Comparison of ENCODE assay signal across 1 cellular context in the genomic region with DNA sequence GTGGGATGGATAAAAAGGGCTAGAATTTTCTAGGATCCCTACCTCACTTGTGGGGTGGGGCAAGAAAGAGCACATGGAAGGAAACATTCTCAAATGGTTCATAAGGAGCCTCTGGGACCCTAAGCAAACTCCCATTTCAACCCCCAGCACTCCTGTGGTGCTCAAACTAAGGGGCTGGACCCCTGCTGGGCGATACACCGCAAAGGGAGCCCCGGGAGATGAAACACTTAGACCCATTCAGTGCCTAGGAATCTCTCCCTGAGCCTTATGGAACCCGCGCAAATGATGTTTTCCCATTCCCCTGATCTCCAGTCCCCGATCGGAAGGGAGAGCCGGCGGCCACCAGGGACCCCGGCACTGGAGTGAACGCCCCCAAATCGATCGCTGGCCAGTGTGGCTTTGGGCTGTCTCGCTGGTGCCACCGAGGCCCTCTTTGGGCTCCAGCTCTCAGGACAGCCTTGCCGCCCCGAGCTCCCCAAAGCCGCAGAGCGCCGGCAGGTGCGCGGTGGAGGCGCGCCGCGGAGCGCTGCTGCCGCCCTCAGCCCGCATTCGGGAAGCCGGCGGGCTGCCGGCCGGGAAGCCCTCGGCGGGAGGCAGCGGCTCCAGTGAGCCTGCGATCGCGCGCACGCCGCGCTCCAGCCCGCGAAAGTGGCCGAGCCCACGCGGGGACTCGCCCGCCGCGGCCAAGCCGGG.
TF ChIP-seq lines count a peak whose summit lies in the region.

No MANE protein-coding gene starts in this region.

TF ChIP-seq in HepG2, 621 proteins besides CTCF, POLR2A, EP300 and RAD21 (continued from another document):
- TF ChIP-seq, protein P1, sequence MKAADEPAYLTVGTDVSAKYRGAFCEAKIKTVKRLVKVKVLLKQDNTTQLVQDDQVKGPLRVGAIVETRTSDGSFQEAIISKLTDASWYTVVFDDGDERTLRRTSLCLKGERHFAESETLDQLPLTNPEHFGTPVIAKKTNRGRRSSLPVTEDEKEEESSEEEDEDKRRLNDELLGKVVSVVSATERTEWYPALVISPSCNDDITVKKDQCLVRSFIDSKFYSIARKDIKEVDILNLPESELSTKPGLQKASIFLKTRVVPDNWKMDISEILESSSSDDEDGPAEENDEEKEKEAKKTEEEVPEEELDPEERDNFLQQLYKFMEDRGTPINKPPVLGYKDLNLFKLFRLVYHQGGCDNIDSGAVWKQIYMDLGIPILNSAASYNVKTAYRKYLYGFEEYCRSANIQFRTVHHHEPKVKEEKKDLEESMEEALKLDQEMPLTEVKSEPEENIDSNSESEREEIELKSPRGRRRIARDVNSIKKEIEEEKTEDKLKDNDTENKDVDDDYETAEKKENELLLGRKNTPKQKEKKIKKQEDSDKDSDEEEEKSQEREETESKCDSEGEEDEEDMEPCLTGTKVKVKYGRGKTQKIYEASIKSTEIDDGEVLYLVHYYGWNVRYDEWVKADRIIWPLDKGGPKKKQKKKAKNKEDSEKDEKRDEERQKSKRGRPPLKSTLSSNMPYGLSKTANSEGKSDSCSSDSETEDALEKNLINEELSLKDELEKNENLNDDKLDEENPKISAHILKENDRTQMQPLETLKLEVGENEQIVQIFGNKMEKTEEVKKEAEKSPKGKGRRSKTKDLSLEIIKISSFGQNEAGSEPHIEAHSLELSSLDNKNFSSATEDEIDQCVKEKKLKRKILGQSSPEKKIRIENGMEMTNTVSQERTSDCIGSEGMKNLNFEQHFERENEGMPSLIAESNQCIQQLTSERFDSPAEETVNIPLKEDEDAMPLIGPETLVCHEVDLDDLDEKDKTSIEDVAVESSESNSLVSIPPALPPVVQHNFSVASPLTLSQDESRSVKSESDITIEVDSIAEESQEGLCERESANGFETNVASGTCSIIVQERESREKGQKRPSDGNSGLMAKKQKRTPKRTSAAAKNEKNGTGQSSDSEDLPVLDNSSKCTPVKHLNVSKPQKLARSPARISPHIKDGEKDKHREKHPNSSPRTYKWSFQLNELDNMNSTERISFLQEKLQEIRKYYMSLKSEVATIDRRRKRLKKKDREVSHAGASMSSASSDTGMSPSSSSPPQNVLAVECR (CRISPR knock-in tag; IDR thresholded peaks at IDR 0.05; ENCODE audit: borderline replicate concordance) = peak; percentile 17; the same call in 1 of the 2 replicates
- TF ChIP-seq NFIC (IDR thresholded peaks at IDR 0.05; ENCODE audit: low read length) (no peak), NKX3-1 (CRISPR knock-in tag; IDR thresholded peaks at IDR 0.05) (0 out of 2 replicates have a peak, but pooled peaks have one; percentile 3), TAF15 (IDR thresholded peaks at IDR 0.05; ENCODE audit: low read depth, low read length, poor library complexity, severe bottlenecking) (no peak), SALL1 (CRISPR knock-in tag; IDR thresholded peaks at IDR 0.05) (0 out of 2 replicates have a peak, but pooled peaks have one; percentile 21), STAG1 (CRISPR knock-in tag; IDR thresholded peaks at IDR 0.05) (peak; percentile 55), ZNF44 (CRISPR knock-in tag; IDR thresholded peaks at IDR 0.05) (no peak), ONECUT2 (CRISPR knock-in tag; IDR thresholded peaks at IDR 0.05) (peak; percentile 35; the same call in 1 of the 2 replicates), ZSCAN31 (CRISPR knock-in tag; IDR thresholded peaks at IDR 0.05; ENCODE audit: low read depth) (no peak; the same call in 1 of the 2 replicates), CHD4 (IDR thresholded peaks at IDR 0.05; ENCODE audit: borderline replicate concordance, low read length) (no peak), GABPA (IDR thresholded peaks at IDR 0.05; ENCODE audit: low read depth, low read length) (no peak), GABPA (CRISPR knock-in tag; IDR thresholded peaks at IDR 0.05; ENCODE audit: low read depth) (no peak), ATF7-NPFF (CRISPR knock-in tag; IDR thresholded peaks at IDR 0.05; ENCODE audit: low read depth) (0 out of 2 replicates have a peak, but pooled peaks have one; percentile 29), PHF21A (CRISPR knock-in tag; IDR thresholded peaks at IDR 0.05) (0 out of 2 replicates have a peak, but pooled peaks have one; percentile 19)
- TF ChIP-seq, protein P2, sequence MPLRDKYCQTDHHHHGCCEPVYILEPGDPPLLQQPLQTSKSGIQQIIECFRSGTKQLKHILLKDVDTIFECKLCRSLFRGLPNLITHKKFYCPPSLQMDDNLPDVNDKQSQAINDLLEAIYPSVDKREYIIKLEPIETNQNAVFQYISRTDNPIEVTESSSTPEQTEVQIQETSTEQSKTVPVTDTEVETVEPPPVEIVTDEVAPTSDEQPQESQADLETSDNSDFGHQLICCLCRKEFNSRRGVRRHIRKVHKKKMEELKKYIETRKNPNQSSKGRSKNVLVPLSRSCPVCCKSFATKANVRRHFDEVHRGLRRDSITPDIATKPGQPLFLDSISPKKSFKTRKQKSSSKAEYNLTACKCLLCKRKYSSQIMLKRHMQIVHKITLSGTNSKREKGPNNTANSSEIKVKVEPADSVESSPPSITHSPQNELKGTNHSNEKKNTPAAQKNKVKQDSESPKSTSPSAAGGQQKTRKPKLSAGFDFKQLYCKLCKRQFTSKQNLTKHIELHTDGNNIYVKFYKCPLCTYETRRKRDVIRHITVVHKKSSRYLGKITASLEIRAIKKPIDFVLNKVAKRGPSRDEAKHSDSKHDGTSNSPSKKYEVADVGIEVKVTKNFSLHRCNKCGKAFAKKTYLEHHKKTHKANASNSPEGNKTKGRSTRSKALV (CRISPR knock-in tag; IDR thresholded peaks at IDR 0.05) = peak; percentile 83; the same call in 1 of the 2 replicates
- TF ChIP-seq, protein P3, sequence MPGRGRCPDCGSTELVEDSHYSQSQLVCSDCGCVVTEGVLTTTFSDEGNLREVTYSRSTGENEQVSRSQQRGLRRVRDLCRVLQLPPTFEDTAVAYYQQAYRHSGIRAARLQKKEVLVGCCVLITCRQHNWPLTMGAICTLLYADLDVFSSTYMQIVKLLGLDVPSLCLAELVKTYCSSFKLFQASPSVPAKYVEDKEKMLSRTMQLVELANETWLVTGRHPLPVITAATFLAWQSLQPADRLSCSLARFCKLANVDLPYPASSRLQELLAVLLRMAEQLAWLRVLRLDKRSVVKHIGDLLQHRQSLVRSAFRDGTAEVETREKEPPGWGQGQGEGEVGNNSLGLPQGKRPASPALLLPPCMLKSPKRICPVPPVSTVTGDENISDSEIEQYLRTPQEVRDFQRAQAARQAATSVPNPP (CRISPR knock-in tag; IDR thresholded peaks at IDR 0.05) = 0 out of 2 replicates have a peak, but pooled peaks have one; percentile 32
- TF ChIP-seq, protein P4, sequence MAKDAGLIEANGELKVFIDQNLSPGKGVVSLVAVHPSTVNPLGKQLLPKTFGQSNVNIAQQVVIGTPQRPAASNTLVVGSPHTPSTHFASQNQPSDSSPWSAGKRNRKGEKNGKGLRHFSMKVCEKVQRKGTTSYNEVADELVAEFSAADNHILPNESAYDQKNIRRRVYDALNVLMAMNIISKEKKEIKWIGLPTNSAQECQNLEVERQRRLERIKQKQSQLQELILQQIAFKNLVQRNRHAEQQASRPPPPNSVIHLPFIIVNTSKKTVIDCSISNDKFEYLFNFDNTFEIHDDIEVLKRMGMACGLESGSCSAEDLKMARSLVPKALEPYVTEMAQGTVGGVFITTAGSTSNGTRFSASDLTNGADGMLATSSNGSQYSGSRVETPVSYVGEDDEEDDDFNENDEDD (CRISPR knock-in tag; IDR thresholded peaks at IDR 0.05; ENCODE audit: borderline replicate concordance) = peak; percentile 32; the same call in 1 of the 2 replicates
